ENCODE assay signal across 21 cellular contexts in genomic region chr3:147184794-147185193, GRCh38.
A peak's percentile ranks its signal among the peaks of the same experiment; 100 is the strongest.
DNase-seq lines count a peak whose midpoint lies in the region; ATAC-seq, FAIRE-seq and TF ChIP-seq lines count a peak whose summit lies in the region.
"Had no signal": no experiment of that assay in that cellular context is flagged by ENCODE, and none has a peak within 500 bp of the region (broad histone marks: within the 10 kb centered on the region; RNA-seq: fewer than 3 reads in every experiment).

No MANE protein-coding gene starts in this region.

- ATAC-seq in left lobe of liver (peak; percentile 96), upper lobe of right lung (no peak)
- ATAC-seq: A549; CD8-positive, alpha-beta T cell had no signal

- H3K9ac ChIP-seq in endothelial cell of umbilical vein (replicated peaks; ENCODE audit: extremely low read depth, insufficient read depth, low read length) (no peak overlapping the region), liver (ENCODE audit: low read depth in 1 of 2, low read length in 2 of 2) (no peak overlapping the region)
- H3K9ac ChIP-seq: BLaER1 treated with 17β-estradiol and CSF1 and Interleukin-3, amounts not matched to agents 10 nM and 100 nM had no signal

- POLR2A ChIA-PET in endothelial cell of umbilical vein (lab: Charles Lee): no interaction called here

- no peak for TF ChIP-seq POLR2A in endothelial cell of umbilical vein (IDR thresholded peaks at IDR 0.05; ENCODE audit: low read depth, low read length)

- FAIRE-seq in endothelial cell of umbilical vein (lab: Jason Lieb, UNC): peak; percentile 8
- FAIRE-seq: A549, D721Med, G401.6, GM12891, GM19239 had no signal

- H3K79me2 ChIP-seq in endothelial cell of umbilical vein (ENCODE audit: control insufficient read depth, insufficient read depth, low read length): no peaks in the 10 kb centered on the region

- H3K36me3 ChIP-seq in endothelial cell of umbilical vein (ENCODE audit: control insufficient read depth in 2 of 2, extremely low read depth in 1 of 2, insufficient read depth in 2 of 2, low read length in 2 of 2) (no peaks in the 10 kb centered on the region), liver (ENCODE audit: control insufficient read depth in 4 of 4, insufficient read depth in 3 of 4, low read depth in 1 of 4, low read length in 3 of 4) (no peaks in the 10 kb centered on the region), upper lobe of right lung (no peaks in the 10 kb centered on the region)
- H3K36me3 ChIP-seq: BLaER1 treated with 17β-estradiol and CSF1 and Interleukin-3, amounts not matched to agents 10 nM and 100 nM had no signal

- BruUV-seq in endothelial cell of umbilical vein (replicated peaks; lab: Mats Ljungman, UMichigan): no TSS peak

- H3K9me3 ChIP-seq in endothelial cell of umbilical vein (replicated peaks; ENCODE audit: control insufficient read depth, insufficient read depth, low read length) (no peaks in the 10 kb centered on the region), liver (ENCODE audit: control insufficient read depth in 4 of 4, low read length in 3 of 4) (no peaks in the 10 kb centered on the region), upper lobe of right lung (no peaks in the 10 kb centered on the region)
- H3K9me3 ChIP-seq: A549; BLaER1 treated with 17β-estradiol and CSF1 and Interleukin-3, amounts not matched to agents 10 nM and 100 nM; Caco-2 had no signal

- TF ChIP-seq CTCF in endothelial cell of umbilical vein (IDR thresholded peaks at IDR 0.05; ENCODE audit: extremely low read depth in 1 of 2, insufficient read depth in 1 of 2, low read depth in 1 of 2, low read length in 2 of 2): no peak
- TF ChIP-seq CTCF in liver (IDR thresholded peaks at IDR 0.05; ENCODE audit: low read depth, low read length, missing input control): no peak
- TF ChIP-seq CTCF in upper lobe of right lung (IDR thresholded peaks at IDR 0.05): no peak

- peak; percentile 16 to 40 for TF ChIP-seq RAD21 in liver (IDR thresholded peaks at IDR 0.05)

- H3K4me3 ChIP-seq in endothelial cell of umbilical vein (replicated peaks in 1 of 3; ENCODE audit: insufficient read depth in 1 of 3, low read depth in 1 of 3, low read length in 3 of 3) (no peak overlapping the region), liver (ENCODE audit: low read depth in 1 of 3, low read length in 3 of 3) (no peak overlapping the region), upper lobe of right lung (no peak overlapping the region)
- H3K4me3 ChIP-seq: A549; BLaER1 treated with 17β-estradiol and CSF1 and Interleukin-3, amounts not matched to agents 10 nM and 100 nM had no signal

- H3K27ac ChIP-seq in endothelial cell of umbilical vein (ENCODE audit: insufficient read depth, low read depth, low read length) (no peak overlapping the region), liver (ENCODE audit: low read depth in 1 of 2, low read length in 2 of 2) (peak overlapping the region; percentile 46 to 47), upper lobe of right lung (no peak overlapping the region)
- H3K27ac ChIP-seq: 22Rv1; A549; BLaER1 treated with 17β-estradiol and CSF1 and Interleukin-3, amounts not matched to agents 10 nM and 100 nM; C4-2B had no signal

- H3K4me1 ChIP-seq in endothelial cell of umbilical vein (ENCODE audit: control insufficient read depth, extremely low read depth, insufficient read depth, low read length) (no peaks in the 10 kb centered on the region), liver (ENCODE audit: control insufficient read depth in 4 of 4, insufficient read depth in 4 of 4, low read length in 3 of 4) (peaks cover 2 to 15% (median 5%) of the 10 kb centered on the region in 4 donors), upper lobe of right lung (no peaks in the 10 kb centered on the region)
- H3K4me1 ChIP-seq: A549, Caco-2 had no signal

- intact Hi-C loops in endothelial cell of umbilical vein (cut with micrococcal nuclease): no loop called here
- intact Hi-C loops in upper lobe of right lung (cut with DNase I): no loop called here

- WGBS in liver: 35% methylated on average over 2 of the region's 2 CpGs

- dilution Hi-C loops in endothelial cell of umbilical vein (cut with MboI; ENCODE audit: extremely low pct_ligation_motif_present, low sequenced_read_pairs): no loop called here

- H3K9me1 ChIP-seq in endothelial cell of umbilical vein (replicated peaks; ENCODE audit: control insufficient read depth, extremely low read depth, insufficient read depth, low read length): no peaks in the 10 kb centered on the region

- no peak overlapping the region for H3K4me2 ChIP-seq in endothelial cell of umbilical vein (ENCODE audit: insufficient read depth, low read length)
- H3K4me2 ChIP-seq: A549; BLaER1 treated with 17β-estradiol and CSF1 and Interleukin-3, amounts not matched to agents 10 nM and 100 nM had no signal

- no peaks in the 10 kb centered on the region for H4K20me1 ChIP-seq in endothelial cell of umbilical vein (replicated peaks; ENCODE audit: control insufficient read depth, extremely low read depth, insufficient read depth, low read length)
- H4K20me1 ChIP-seq: BLaER1 treated with 17β-estradiol and CSF1 and Interleukin-3, amounts not matched to agents 10 nM and 100 nM had no signal

- H2AFZ ChIP-seq in endothelial cell of umbilical vein (ENCODE audit: low read depth, low read length): no peak overlapping the region

- CTCF ChIA-PET in endothelial cell of umbilical vein (lab: Charles Lee): no interaction called here

- no peak for DNase-seq in endothelial cell of umbilical vein (ENCODE audit: low read depth, low spot score)
- DNase-seq in left lobe of liver (ENCODE audit: low spot score): peak; percentile 86
- DNase-seq in upper lobe of right lung: no peak
- DNase-seq in stimulated activated CD4-positive, alpha-beta T cell treated with anti-CD3 and anti-CD28 coated beads, Interleukin-12 subunit alpha, Interleukin-12 subunit beta, amount 100 ng/mL, for 4 hours: no peak
- no peak for DNase-seq in NAMALWA (ENCODE audit: low spot score)
- DNase-seq: AML-193; Caco-2; Calu3; CD4-positive, alpha-beta T cell; CD8-positive, alpha-beta T cell; DMS79 treated with DMSO at 0.1 percent for 48 hours; GF-D8 had no signal

- H3K27me3 ChIP-seq in endothelial cell of umbilical vein (ENCODE audit: control insufficient read depth in 2 of 2, insufficient read depth in 2 of 2, low read length in 2 of 2) (no peaks in the 10 kb centered on the region), liver (ENCODE audit: control insufficient read depth in 4 of 4, insufficient read depth in 4 of 4, low read length in 3 of 4) (no peaks in the 10 kb centered on the region), upper lobe of right lung (no peaks in the 10 kb centered on the region)
- H3K27me3 ChIP-seq: BLaER1 treated with 17β-estradiol and CSF1 and Interleukin-3, amounts not matched to agents 10 nM and 100 nM had no signal

TF ChIP-seq in endothelial cell of umbilical vein, 7 proteins besides CTCF, POLR2A, EP300 and RAD21:
- TF ChIP-seq MAX (IDR thresholded peaks at IDR 0.05; ENCODE audit: insufficient read depth, insufficient read length) (no peak), GATA2 (IDR thresholded peaks at IDR 0.05; ENCODE audit: insufficient read depth, insufficient read length, low read depth, low read length) (no peak), FOS (IDR thresholded peaks at IDR 0.05; ENCODE audit: borderline replicate concordance, insufficient read depth, low read length) (no peak), JUN (IDR thresholded peaks at IDR 0.05; ENCODE audit: borderline replicate concordance, insufficient read depth, insufficient read length, low read depth) (no peak), EZH2 (IDR thresholded peaks at IDR 0.05; ENCODE audit: borderline replicate concordance, low read depth, low read length, severe bottlenecking) (no peak), POLR2AphosphoS5 (IDR thresholded peaks at IDR 0.05; ENCODE audit: insufficient read depth, low read depth, low read length) (no peak), MYC (IDR thresholded peaks at IDR 0.05; ENCODE audit: low read depth, low read length) (no peak)

TF ChIP-seq in liver, 16 proteins besides CTCF, POLR2A, EP300 and RAD21 (continues in another document):
- peak; percentile 71 for TF ChIP-seq REST (IDR thresholded peaks at IDR 0.05)
- peak; percentile 92 for TF ChIP-seq MAX (IDR thresholded peaks at IDR 0.05)
- peak; percentile 30 for TF ChIP-seq ATF3 (IDR thresholded peaks at IDR 0.05)
- TF ChIP-seq FOXA2 (IDR thresholded peaks at IDR 0.05): peak; percentile 83
- peak in 1 of 2 donors; percentile 63 for TF ChIP-seq GABPA (IDR thresholded peaks at IDR 0.05 in 1 of 2, conservative IDR thresholded peaks at IDR 0.05 in 1 of 2)
- TF ChIP-seq YY1 (IDR thresholded peaks at IDR 0.05): peak; percentile 80
- peak; percentile 69 to 89 for TF ChIP-seq JUND (IDR thresholded peaks at IDR 0.05)
- peak; percentile 88 to 95 for TF ChIP-seq RXRA (IDR thresholded peaks at IDR 0.05)
- peak; percentile 92 for TF ChIP-seq HNF4G (IDR thresholded peaks at IDR 0.05)

Comparison
In these comparisons a context has a peak if more than half of its experiments do, and no peak if none do; other contexts are left out.
1. H3K27ac ChIP-seq: peak in liver (2 of 2); none in endothelial cell of umbilical vein (single experiment) and upper lobe of right lung (single experiment).